Comparison of ENCODE assay signal across 1 cellular context in genomic region chr1:19305880-19306279, GRCh38.
TF ChIP-seq lines count a peak whose summit lies in the region.

No MANE protein-coding gene starts in this region.

TF ChIP-seq in HepG2, 621 proteins besides CTCF, POLR2A, EP300 and RAD21:
- TF ChIP-seq ZNF414 (CRISPR knock-in tag; IDR thresholded peaks at IDR 0.05) (no peak), LRRFIP1 (CRISPR knock-in tag; conservative IDR thresholded peaks at IDR 0.05) (no peak), ZNF251 (CRISPR knock-in tag; IDR thresholded peaks at IDR 0.05) (no peak), ZSCAN29 (CRISPR knock-in tag; conservative IDR thresholded peaks at IDR 0.05) (no peak), ZBTB33 (CRISPR knock-in tag; IDR thresholded peaks at IDR 0.05) (peak; percentile 54; the same call in 1 of the 2 replicates), ZNF275 (CRISPR knock-in tag; IDR thresholded peaks at IDR 0.05; ENCODE audit: borderline replicate concordance) (no peak)
